Comparison of ENCODE assay signal across 15 cellular contexts in genomic region chr12:93733358-93733757, GRCh38. TPM values are rescaled to one million over a fixed set of nuclear protein-coding genes. Genes with fewer than 3 reads are reported as not detected.
DNase-seq lines count a peak whose midpoint lies in the region; ATAC-seq and TF ChIP-seq lines count a peak whose summit lies in the region.
"Had no signal": no experiment of that assay in that cellular context is flagged by ENCODE, and none has a peak within 500 bp of the region (broad histone marks: within the 10 kb centered on the region; RNA-seq: fewer than 3 reads in every experiment).

No MANE protein-coding gene starts in this region.

- H3K4me1 Mint-ChIP-seq in natural killer cell treated with Interleukin-12 subunit alpha and Interleukin-12 subunit beta and Interleukin-15 and Interleukin-18, amount 100 ng/mL, for 72 hours (ENCODE audit: low read depth in 2 of 2): peaks cover 0 to 9% of the 10 kb centered on the region in 2 donors
- H3K4me1 Mint-ChIP-seq in natural killer cell: peaks cover 7 to 13% of the 10 kb centered on the region in 2 donors
- peaks cover 13 to 20% of the 10 kb centered on the region in 2 donors for H3K4me1 Mint-ChIP-seq in stimulated activated naive B cell treated with anti-CD40 and anti-IgM and Interleukin-4, amounts not matched to agents 10 μg/mL and 1 μg/mL and 100 μg/mL, for 72 hours
- H3K4me1 Mint-ChIP-seq: activated CD4-positive, alpha-beta T cell treated with anti-CD3 and anti-CD28 coated beads, Interleukin-2, amount 10 ng/mL, durations not matched to agents 24 days and 14 days had no signal

- in situ Hi-C loops in KBM-7 (cut with MboI; ENCODE audit: low pct_unique_long_range_greater_than_20kb, low sequenced_read_pairs): no loop called here

- DNase-seq in natural killer cell treated with Interleukin-12 subunit alpha and Interleukin-12 subunit beta and Interleukin-15 and Interleukin-18, amount 100 ng/mL, for 72 hours (ENCODE audit: low spot score): no peak
- no peak for DNase-seq in natural killer cell
- peak; percentile 36 for DNase-seq in KBM-7
- peak; percentile 56 for DNase-seq in cerebellum (ENCODE audit: low spot score)
- DNase-seq in stimulated activated naive B cell treated with anti-CD40 and anti-IgM and Interleukin-4, amounts not matched to agents 10 μg/mL and 1 μg/mL and 100 μg/mL, for 72 hours: no peak
- DNase-seq in stimulated activated CD4-positive, alpha-beta T cell treated with anti-CD3 and anti-CD28 coated beads, Interleukin-2, amount 100 ng/mL, for 24 hours: no peak
- no peak for DNase-seq in NCI-H2029 treated with DMSO at 0.1 percent for 48 hours (lab: John Stamatoyannopoulos, UW)
- no peak for DNase-seq in NCI-H82 (lab: John Stamatoyannopoulos, UW)
- DNase-seq: KG1; Peyer's patch; retina; stimulated activated CD4-positive, alpha-beta T cell treated with anti-CD3 and anti-CD28 coated beads, Interleukin-4, amount 100 ng/mL, for 24 hours had no signal

- H3K4me3 Mint-ChIP-seq in natural killer cell treated with Interleukin-12 subunit alpha and Interleukin-12 subunit beta and Interleukin-15 and Interleukin-18, amount 100 ng/mL, for 72 hours: no peak overlapping the region
- no peak overlapping the region for H3K4me3 Mint-ChIP-seq in natural killer cell
- no peak overlapping the region for H3K4me3 Mint-ChIP-seq in stimulated activated naive B cell treated with anti-CD40 and anti-IgM and Interleukin-4, amounts not matched to agents 10 μg/mL and 1 μg/mL and 100 μg/mL, for 72 hours
- H3K4me3 Mint-ChIP-seq: activated CD4-positive, alpha-beta T cell treated with anti-CD3 and anti-CD28 coated beads, Interleukin-2, amount 10 ng/mL, durations not matched to agents 24 days and 14 days; B cell; stimulated activated naive CD8-positive, alpha-beta T cell treated with anti-CD3 and anti-CD28 coated beads, Interleukin-15, Interleukin-2, amounts not matched to agents 100 ng/mL and 50 ng/mL, for 24 hours had no signal

- H3K27me3 Mint-ChIP-seq in natural killer cell treated with Interleukin-12 subunit alpha and Interleukin-12 subunit beta and Interleukin-15 and Interleukin-18, amount 100 ng/mL, for 72 hours: no peaks in the 10 kb centered on the region
- no peaks in the 10 kb centered on the region for H3K27me3 Mint-ChIP-seq in natural killer cell (ENCODE audit: low read depth in 2 of 2)
- H3K27me3 Mint-ChIP-seq in stimulated activated naive B cell treated with anti-CD40 and anti-IgM and Interleukin-4, amounts not matched to agents 10 μg/mL and 1 μg/mL and 100 μg/mL, for 72 hours: no peaks in the 10 kb centered on the region
- H3K27me3 Mint-ChIP-seq: activated CD4-positive, alpha-beta T cell treated with anti-CD3 and anti-CD28 coated beads, Interleukin-2, amount 10 ng/mL, durations not matched to agents 24 days and 14 days; B cell; stimulated activated naive CD8-positive, alpha-beta T cell treated with anti-CD3 and anti-CD28 coated beads, Interleukin-15, Interleukin-2, amounts not matched to agents 100 ng/mL and 50 ng/mL, for 24 hours had no signal

- no peak for TF ChIP-seq CTCF in natural killer cell (IDR thresholded peaks at IDR 0.05)

- peak; percentile 24 to 56 for ATAC-seq in natural killer cell treated with Interleukin-12 subunit alpha and Interleukin-12 subunit beta and Interleukin-15 and Interleukin-18, amount 100 ng/mL, for 72 hours
- no peak for ATAC-seq in natural killer cell
- peak; percentile 58 to 77 for ATAC-seq in stimulated activated naive B cell treated with anti-CD40 and anti-IgM and Interleukin-4, amounts not matched to agents 10 μg/mL and 1 μg/mL and 100 μg/mL, for 72 hours (replicated peaks)

- no peaks in the 10 kb centered on the region for H3K36me3 Mint-ChIP-seq in natural killer cell treated with Interleukin-12 subunit alpha and Interleukin-12 subunit beta and Interleukin-15 and Interleukin-18, amount 100 ng/mL, for 72 hours
- H3K36me3 Mint-ChIP-seq in natural killer cell: no peaks in the 10 kb centered on the region
- H3K36me3 Mint-ChIP-seq in stimulated activated naive B cell treated with anti-CD40 and anti-IgM and Interleukin-4, amounts not matched to agents 10 μg/mL and 1 μg/mL and 100 μg/mL, for 72 hours: peaks cover 6 to 9% of the 10 kb centered on the region in 2 donors

- intact Hi-C loops in natural killer cell (cut with micrococcal nuclease): no loop called here

- H3K27ac Mint-ChIP-seq in natural killer cell treated with Interleukin-12 subunit alpha and Interleukin-12 subunit beta and Interleukin-15 and Interleukin-18, amount 100 ng/mL, for 72 hours: peak overlapping the region in 1 of 2 donors; percentile 48
- H3K27ac Mint-ChIP-seq in natural killer cell: no peak overlapping the region
- no peak overlapping the region for H3K27ac Mint-ChIP-seq in stimulated activated naive B cell treated with anti-CD40 and anti-IgM and Interleukin-4, amounts not matched to agents 10 μg/mL and 1 μg/mL and 100 μg/mL, for 72 hours
- H3K27ac Mint-ChIP-seq: activated CD4-positive, alpha-beta T cell treated with anti-CD3 and anti-CD28 coated beads, Interleukin-2, amount 10 ng/mL, durations not matched to agents 24 days and 14 days; B cell; stimulated activated naive CD8-positive, alpha-beta T cell treated with anti-CD3 and anti-CD28 coated beads, Interleukin-15, Interleukin-2, amounts not matched to agents 100 ng/mL and 50 ng/mL, for 24 hours had no signal

- no peaks in the 10 kb centered on the region for H3K9me3 Mint-ChIP-seq in natural killer cell treated with Interleukin-12 subunit alpha and Interleukin-12 subunit beta and Interleukin-15 and Interleukin-18, amount 100 ng/mL, for 72 hours
- no peaks in the 10 kb centered on the region for H3K9me3 Mint-ChIP-seq in natural killer cell
- H3K9me3 Mint-ChIP-seq in stimulated activated naive B cell treated with anti-CD40 and anti-IgM and Interleukin-4, amounts not matched to agents 10 μg/mL and 1 μg/mL and 100 μg/mL, for 72 hours: peaks cover 0 to 2% of the 10 kb centered on the region in 2 donors
- H3K9me3 Mint-ChIP-seq: activated CD4-positive, alpha-beta T cell treated with anti-CD3 and anti-CD28 coated beads, Interleukin-2, amount 10 ng/mL, durations not matched to agents 24 days and 14 days; stimulated activated naive CD8-positive, alpha-beta T cell treated with anti-CD3 and anti-CD28 coated beads, Interleukin-15, Interleukin-2, amounts not matched to agents 100 ng/mL and 50 ng/mL, for 24 hours had no signal

RNA-seq across cellular contexts. Expression of gene CRADD, which starts 56.2 kb away (rescaled TPM):
- total RNA-seq in natural killer cell treated with Interleukin-12 subunit alpha and Interleukin-12 subunit beta and Interleukin-15 and Interleukin-18, amount 100 ng/mL, for 72 hours: 10 to 100 TPM; 11.9 to 12.2 TPM
- total RNA-seq in natural killer cell (10 to 100 TPM; 19.1 to 27.5 (median 26.4) TPM), cerebellum (18.9 TPM)

Comparison
In these comparisons a context has a peak if more than half of its experiments do, and no peak if none do; other contexts are left out.
1. ATAC-seq: peak in natural killer cell treated with Interleukin-12 subunit alpha and Interleukin-12 subunit beta and Interleukin-15 and Interleukin-18, amount 100 ng/mL, for 72 hours (2 of 2) and stimulated activated naive B cell treated with anti-CD40 and anti-IgM and Interleukin-4, amounts not matched to agents 10 μg/mL and 1 μg/mL and 100 μg/mL, for 72 hours (2 of 2); none in natural killer cell (0 of 3).
2. DNase-seq: peak in KBM-7 (single experiment) and cerebellum (single experiment); none in natural killer cell treated with Interleukin-12 subunit alpha and Interleukin-12 subunit beta and Interleukin-15 and Interleukin-18, amount 100 ng/mL, for 72 hours (single experiment), natural killer cell (single experiment), stimulated activated naive B cell treated with anti-CD40 and anti-IgM and Interleukin-4, amounts not matched to agents 10 μg/mL and 1 μg/mL and 100 μg/mL, for 72 hours (single experiment), stimulated activated CD4-positive, alpha-beta T cell treated with anti-CD3 and anti-CD28 coated beads, Interleukin-2, amount 100 ng/mL, for 24 hours (0 of 2), NCI-H2029 treated with DMSO at 0.1 percent for 48 hours (single experiment) and NCI-H82 (single experiment).